In genomic region chr20:53593466-53594007, GRCh38 we compare ENCODE assay signal across 8 cellular contexts. TPM values are rescaled to one million over a fixed set of nuclear protein-coding genes. Genes with fewer than 3 reads are reported as not detected.
A peak's percentile ranks its signal among the peaks of the same experiment; 100 is the strongest.
DNase-seq lines count a peak whose midpoint lies in the region; ATAC-seq and TF ChIP-seq lines count a peak whose summit lies in the region.
"Not testable (repeated sequence)": the region's sequence is repeated elsewhere in the genome, so short reads cannot be mapped to it uniquely, and the experiment has no call there.

Gene ZNF217, minus strand, starts transcription at chr20:53593839. Its CDS starts 11,013 bp downstream, at chr20:53582826.

- not testable (repeated sequence) for H3K23ac ChIP-seq in mesendoderm (ENCODE audit: low read length)

- H3K36me3 ChIP-seq in CD4-positive, CD25-positive, alpha-beta regulatory T cell (ENCODE audit: control insufficient read depth, insufficient read depth, low read length); RWPE2 (ENCODE audit: low read depth); mesendoderm (ENCODE audit: control insufficient read depth, insufficient read depth, low read length): not testable (repeated sequence)

- H3K79me2 ChIP-seq in mesendoderm (ENCODE audit: control insufficient read depth, insufficient read depth, low read length): peaks cover 14% of the 10 kb centered on the region

- peak within 1 kb of the TSS; percentile 87 for H3K56ac ChIP-seq in mesendoderm (ENCODE audit: low read length)

- H2BK120ac ChIP-seq in mesendoderm (ENCODE audit: low read depth, low read length): peak within 1 kb of the TSS; percentile 61

- peak; percentile 13 to 17 for ATAC-seq in CD4-positive, CD25-positive, alpha-beta regulatory T cell (ENCODE audit: low read depth in 2 of 2)
- peak; percentile 15 for ATAC-seq in GM21515 (IDR thresholded peaks at IDR 0.05; ENCODE audit: unreplicated experiment)
- peak; percentile 51 for ATAC-seq in RWPE2 (ENCODE audit: low read depth)

- H3K9me3 ChIP-seq in CD4-positive, CD25-positive, alpha-beta regulatory T cell (ENCODE audit: control insufficient read depth in 2 of 2, low read length in 2 of 2); RWPE2 (ENCODE audit: severe bottlenecking): not testable (repeated sequence)

- H3K4ac ChIP-seq in mesendoderm (ENCODE audit: low read depth, low read length): peak within 1 kb of the TSS; percentile 99

- H3K4me1 ChIP-seq in CD4-positive, CD25-positive, alpha-beta regulatory T cell (ENCODE audit: control insufficient read depth, insufficient read depth, low read length, poor library complexity, severe bottlenecking): peaks cover 28% of the 10 kb centered on the region
- peaks cover 38% of the 10 kb centered on the region for H3K4me1 ChIP-seq in RWPE2 (ENCODE audit: insufficient read depth, poor library complexity, severe bottlenecking)
- H3K4me1 ChIP-seq in mesendoderm (ENCODE audit: control insufficient read depth, low read depth, low read length): not testable (repeated sequence)

- H3K79me1 ChIP-seq in mesendoderm (ENCODE audit: low read length): not testable (repeated sequence)

- not testable (repeated sequence) for H3K27me3 Mint-ChIP-seq in CD4-positive, CD25-positive, alpha-beta regulatory T cell

- H3K36me3 Mint-ChIP-seq in CD4-positive, CD25-positive, alpha-beta regulatory T cell: not testable (repeated sequence)

- not testable (repeated sequence) for H3K27me3 ChIP-seq in CD4-positive, CD25-positive, alpha-beta regulatory T cell (ENCODE audit: control insufficient read depth, insufficient read depth, low read length); RWPE2 (ENCODE audit: insufficient read depth, poor library complexity, severe bottlenecking); mesendoderm (ENCODE audit: insufficient read depth, low read length, poor library complexity)

- peak within 1 kb of the TSS; percentile 90 for H3K27ac ChIP-seq in CD4-positive, CD25-positive, alpha-beta regulatory T cell (ENCODE audit: insufficient read depth, low read length, poor library complexity, severe bottlenecking)
- peak within 1 kb of the TSS; percentile 91 for H3K27ac ChIP-seq in RWPE2 (ENCODE audit: poor library complexity, severe bottlenecking)
- H3K27ac ChIP-seq in mesendoderm (ENCODE audit: low read depth, low read length): peak within 1 kb of the TSS; percentile 98

- H2AK5ac ChIP-seq in mesendoderm (ENCODE audit: low read length): not testable (repeated sequence)

- H3K4me1 Mint-ChIP-seq in CD4-positive, CD25-positive, alpha-beta regulatory T cell: peaks cover 32 to 56% (median 47%) of the 10 kb centered on the region in 4 donors

- H2BK5ac ChIP-seq in mesendoderm (ENCODE audit: low read length): peak within 1 kb of the TSS; percentile 70

- H3K9ac ChIP-seq in mesendoderm (ENCODE audit: low read length): peak within 1 kb of the TSS; percentile 89

- no CpG with 5 or more reads among the region's 66 CpGs for WGBS in mesendoderm (ENCODE audit: extremely low coverage, insufficient coverage, low lambda C conversion rate)

- not testable (repeated sequence) for H3K9me3 Mint-ChIP-seq in CD4-positive, CD25-positive, alpha-beta regulatory T cell

- peak within 1 kb of the TSS; percentile 57 for H2BK15ac ChIP-seq in mesendoderm (replicated peaks; ENCODE audit: low read depth)

- H3K4me2 ChIP-seq in mesendoderm (ENCODE audit: low read length): peak within 1 kb of the TSS; percentile 30

- peak; percentile 58 to 80 (median 71) for DNase-seq in CD4-positive, CD25-positive, alpha-beta regulatory T cell
- peak; percentile 48 for DNase-seq in HT1080 (ENCODE audit: low read depth)
- DNase-seq in RWPE2 (ENCODE audit: low spot score): peak; percentile 98
- DNase-seq in activated T-helper 1 cell treated with Interleukin-2 at 50 U/mL for 16 hours (ENCODE audit: low read depth): peak; percentile 52
- DNase-seq in epithelial cell of esophagus (ENCODE audit: low read depth): peak; percentile 67
- peak; percentile 72 for DNase-seq in mesendoderm
- peak; percentile 59 to 62 for DNase-seq in stimulated activated CD4-positive, alpha-beta T cell treated with anti-CD3 and anti-CD28 coated beads, Interleukin-4, amount 100 ng/mL, for 4 hours

- not testable (repeated sequence) for H4K5ac ChIP-seq in mesendoderm (ENCODE audit: low read length)

- peak within 1 kb of the TSS; percentile 94 to 98 (median 96) for H3K4me3 Mint-ChIP-seq in CD4-positive, CD25-positive, alpha-beta regulatory T cell

- H3K18ac ChIP-seq in mesendoderm (ENCODE audit: low read length): peak within 1 kb of the TSS; percentile 100

- peak within 1 kb of the TSS; percentile 88 for H3K4me3 ChIP-seq in CD4-positive, CD25-positive, alpha-beta regulatory T cell (ENCODE audit: low read depth, low read length)
- H3K4me3 ChIP-seq in RWPE2 (ENCODE audit: severe bottlenecking) (peak within 1 kb of the TSS; percentile 61), epithelial cell of esophagus (ENCODE audit: low read length) (peak within 1 kb of the TSS; percentile 58), mesendoderm (ENCODE audit: low read length) (peak within 1 kb of the TSS; percentile 50)

- peak within 1 kb of the TSS; percentile 99 for H4K8ac ChIP-seq in mesendoderm (ENCODE audit: low read depth, low read length)

- TF ChIP-seq CTCF in RWPE2 (IDR thresholded peaks at IDR 0.05; ENCODE audit: poor library complexity, severe bottlenecking); epithelial cell of esophagus (IDR thresholded peaks at IDR 0.05; ENCODE audit: insufficient read depth, low read depth, low read length, missing control alignments): not testable (repeated sequence)

- peak within 1 kb of the TSS; percentile 86 to 96 (median 92) for H3K27ac Mint-ChIP-seq in CD4-positive, CD25-positive, alpha-beta regulatory T cell

RNA-seq across cellular contexts. Expression of gene ZNF217, which starts in this region (rescaled TPM):
- 70.9 TPM for total RNA-seq in CD4-positive, CD25-positive, alpha-beta regulatory T cell
- 10 to 100 TPM; 15.6 to 28.6 (median 17.5) TPM for polyA plus RNA-seq in CD4-positive, CD25-positive, alpha-beta regulatory T cell
- total RNA-seq in HT1080 (2014; rRNA removed; shearing (Covaris generic)): 11.7 and 15.8 TPM in 2 replicates
- polyA plus RNA-seq in HT1080 (2015; cell fraction: cytosol; rRNA removed): 24.2 and 31.5 TPM in 2 replicates
- 69.5 and 71.3 TPM in 2 replicates for polyA plus RNA-seq in HT1080 (2015; cell fraction: nucleus; rRNA removed)
- polyA plus RNA-seq in mesendoderm (2013, experiment 1 of 2): 22.0 TPM
- 21.5 TPM for polyA plus RNA-seq in mesendoderm (2013, experiment 2 of 2)

Comparison
In these comparisons a context has a peak if more than half of its experiments do, and no peak if none do; other contexts are left out.
1. Peak in every context shown above with its lines: DNase-seq, ATAC-seq, H3K4me3 ChIP-seq and H3K27ac ChIP-seq.
2. DNase-seq: peak in every context shown above with its lines; median percentile 98 in RWPE2; 72 in mesendoderm; 71 in CD4-positive, CD25-positive, alpha-beta regulatory T cell; 67 in epithelial cell of esophagus; 60 in stimulated activated CD4-positive, alpha-beta T cell treated with anti-CD3 and anti-CD28 coated beads, Interleukin-4, amount 100 ng/mL, for 4 hours; 52 in activated T-helper 1 cell treated with Interleukin-2 at 50 U/mL for 16 hours; 48 in HT1080.